Comparison of ENCODE assay signal across 8 cellular contexts in the genomic region with DNA sequence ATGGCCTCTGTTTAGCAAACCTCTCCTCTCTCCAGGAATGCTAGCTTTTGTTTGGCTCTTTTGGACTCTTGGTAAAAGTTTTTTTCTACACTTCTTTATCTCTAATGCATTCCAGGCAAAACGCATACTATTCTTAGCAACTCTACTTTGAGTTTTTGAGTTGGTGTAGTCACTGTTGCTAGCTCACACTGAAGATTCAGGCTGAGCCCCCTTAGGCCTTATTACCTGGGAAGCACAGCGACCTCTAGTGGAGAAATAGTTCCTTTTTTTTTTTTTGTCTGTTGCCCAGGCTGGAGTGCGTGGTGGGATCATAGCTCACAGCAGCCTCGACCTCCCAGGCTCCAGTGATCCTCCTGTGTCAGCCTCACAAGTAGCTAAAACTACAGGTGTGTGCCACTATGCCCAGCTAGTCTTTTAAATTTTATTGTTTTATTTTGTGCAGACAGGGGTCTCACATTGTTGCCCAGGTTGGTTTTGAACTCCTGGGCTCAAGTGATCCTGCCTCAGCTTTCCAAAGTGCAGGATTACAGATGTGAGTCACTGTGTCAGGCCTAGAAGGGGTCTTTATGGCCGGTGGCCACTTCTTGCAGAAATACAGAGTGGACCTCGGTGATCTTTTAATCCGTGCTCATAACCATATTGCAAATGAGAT.
DNase-seq lines count a peak whose midpoint lies in the region; ATAC-seq and TF ChIP-seq lines count a peak whose summit lies in the region.

No MANE protein-coding gene starts in this region.

- H3K27me3 ChIP-seq in Loucy (ENCODE audit: insufficient read depth, low read length, poor library complexity, severe bottlenecking) = no peaks in the 10 kb centered on the region

- no peaks in the 10 kb centered on the region for H3K9me2 ChIP-seq in Loucy (replicated peaks; ENCODE audit: low read depth, low read length)

- ATAC-seq in SK-N-SH treated with all-trans-retinoic acid at 6 μM for 48 hours = peak; percentile 91

- in situ Hi-C loops in GM13976 (cut with MboI; ENCODE audit: low sequenced_read_pairs, unreplicated experiment) = loop anchor here (5.0 kb wide), 1 partner anchor 100 kb away; no protein-coding TSS in a partner anchor

- H3K9me3 ChIP-seq in Loucy (ENCODE audit: insufficient read depth, low read depth, low read length) = no peaks in the 10 kb centered on the region

- H3K4me1 ChIP-seq in Loucy (ENCODE audit: insufficient read depth, low read length, poor library complexity, severe bottlenecking) = peaks cover 31% of the 10 kb centered on the region

- H3K4me2 ChIP-seq in Loucy (ENCODE audit: low read depth, low read length, poor library complexity, severe bottlenecking) = no peak overlapping the region

- H3K4me3 ChIP-seq in AG09309 (ENCODE audit: control insufficient read depth, low read depth, low read length) = no peak overlapping the region
- H3K4me3 ChIP-seq in Loucy (ENCODE audit: low read length, poor library complexity, severe bottlenecking) = no peak overlapping the region

- H3K36me3 ChIP-seq in Loucy (ENCODE audit: insufficient read depth, low read length) = no peaks in the 10 kb centered on the region

- peak overlapping the region; percentile 65 for H2AFZ ChIP-seq in Loucy (ENCODE audit: low read length)

- no peaks in the 10 kb centered on the region for H3F3A ChIP-seq in Loucy (ENCODE audit: low read depth)

- H4K20me1 ChIP-seq in Loucy (ENCODE audit: insufficient read depth, low read length, poor library complexity, severe bottlenecking) = no peaks in the 10 kb centered on the region

- TF ChIP-seq CTCF in AG09309 (IDR thresholded peaks at IDR 0.05; ENCODE audit: control insufficient read depth, insufficient read depth, low read depth, low read length, missing control alignments) (peak; percentile 69), GM13976 (IDR thresholded peaks at IDR 0.05; ENCODE audit: borderline replicate concordance, control extremely low read depth, extremely low read depth, insufficient read depth, missing control alignments) (peak; percentile 36), Loucy (conservative IDR thresholded peaks at IDR 0.05; ENCODE audit: low read length) (peak; percentile 79)

- peak overlapping the region; percentile 10 for H3K9ac ChIP-seq in Loucy (ENCODE audit: low read depth, low read length, poor library complexity, severe bottlenecking)

- DNase-seq in AG09309 (ENCODE audit: low read depth) (peak; percentile 25), GM13976 (ENCODE audit: low spot score) (peak; percentile 48), glomerular endothelial cell (ENCODE audit: extremely low read depth, low read depth, low spot score) (peak; percentile 34), retina (peak; percentile 69), NK-92 (lab: John Stamatoyannopoulos, UW; ENCODE audit: unreplicated experiment) (no peak)
- no peak for DNase-seq in stimulated activated CD4-positive, alpha-beta T cell treated with anti-CD3 and anti-CD28 coated beads, Interleukin-4, amount 100 ng/mL, for 1 hour

- H3K79me2 ChIP-seq in Loucy (ENCODE audit: insufficient read depth, low read length) = no peaks in the 10 kb centered on the region

TF ChIP-seq in SK-N-SH treated with all-trans-retinoic acid at 6 μM for 48 hours, 23 proteins besides CTCF, POLR2A, EP300 and RAD21:
- no peak for TF ChIP-seq TOX (CRISPR knock-in tag; IDR thresholded peaks at IDR 0.05; ENCODE audit: borderline replicate concordance)
- TF ChIP-seq ZNF70 (CRISPR knock-in tag; IDR thresholded peaks at IDR 0.05) = no peak
- TF ChIP-seq SNAI2 (CRISPR knock-in tag; IDR thresholded peaks at IDR 0.05) = no peak
- TF ChIP-seq BACH2 (CRISPR knock-in tag; IDR thresholded peaks at IDR 0.05; ENCODE audit: borderline replicate concordance) = no peak
- no peak for TF ChIP-seq PPARA (CRISPR knock-in tag; IDR thresholded peaks at IDR 0.05; ENCODE audit: borderline replicate concordance)
- no peak for TF ChIP-seq TCF4 (CRISPR knock-in tag; IDR thresholded peaks at IDR 0.05; ENCODE audit: borderline replicate concordance)
- TF ChIP-seq, protein P1, sequence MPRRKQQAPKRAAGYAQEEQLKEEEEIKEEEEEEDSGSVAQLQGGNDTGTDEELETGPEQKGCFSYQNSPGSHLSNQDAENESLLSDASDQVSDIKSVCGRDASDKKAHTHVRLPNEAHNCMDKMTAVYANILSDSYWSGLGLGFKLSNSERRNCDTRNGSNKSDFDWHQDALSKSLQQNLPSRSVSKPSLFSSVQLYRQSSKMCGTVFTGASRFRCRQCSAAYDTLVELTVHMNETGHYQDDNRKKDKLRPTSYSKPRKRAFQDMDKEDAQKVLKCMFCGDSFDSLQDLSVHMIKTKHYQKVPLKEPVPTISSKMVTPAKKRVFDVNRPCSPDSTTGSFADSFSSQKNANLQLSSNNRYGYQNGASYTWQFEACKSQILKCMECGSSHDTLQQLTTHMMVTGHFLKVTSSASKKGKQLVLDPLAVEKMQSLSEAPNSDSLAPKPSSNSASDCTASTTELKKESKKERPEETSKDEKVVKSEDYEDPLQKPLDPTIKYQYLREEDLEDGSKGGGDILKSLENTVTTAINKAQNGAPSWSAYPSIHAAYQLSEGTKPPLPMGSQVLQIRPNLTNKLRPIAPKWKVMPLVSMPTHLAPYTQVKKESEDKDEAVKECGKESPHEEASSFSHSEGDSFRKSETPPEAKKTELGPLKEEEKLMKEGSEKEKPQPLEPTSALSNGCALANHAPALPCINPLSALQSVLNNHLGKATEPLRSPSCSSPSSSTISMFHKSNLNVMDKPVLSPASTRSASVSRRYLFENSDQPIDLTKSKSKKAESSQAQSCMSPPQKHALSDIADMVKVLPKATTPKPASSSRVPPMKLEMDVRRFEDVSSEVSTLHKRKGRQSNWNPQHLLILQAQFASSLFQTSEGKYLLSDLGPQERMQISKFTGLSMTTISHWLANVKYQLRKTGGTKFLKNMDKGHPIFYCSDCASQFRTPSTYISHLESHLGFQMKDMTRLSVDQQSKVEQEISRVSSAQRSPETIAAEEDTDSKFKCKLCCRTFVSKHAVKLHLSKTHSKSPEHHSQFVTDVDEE (CRISPR knock-in tag; IDR thresholded peaks at IDR 0.05) = no peak
- no peak for TF ChIP-seq GLIS3 (CRISPR knock-in tag; IDR thresholded peaks at IDR 0.05)
- TF ChIP-seq ZFP30 (CRISPR knock-in tag; IDR thresholded peaks at IDR 0.05) = no peak
- no peak for TF ChIP-seq ISL1 (CRISPR knock-in tag; IDR thresholded peaks at IDR 0.05)
- TF ChIP-seq, protein P2, sequence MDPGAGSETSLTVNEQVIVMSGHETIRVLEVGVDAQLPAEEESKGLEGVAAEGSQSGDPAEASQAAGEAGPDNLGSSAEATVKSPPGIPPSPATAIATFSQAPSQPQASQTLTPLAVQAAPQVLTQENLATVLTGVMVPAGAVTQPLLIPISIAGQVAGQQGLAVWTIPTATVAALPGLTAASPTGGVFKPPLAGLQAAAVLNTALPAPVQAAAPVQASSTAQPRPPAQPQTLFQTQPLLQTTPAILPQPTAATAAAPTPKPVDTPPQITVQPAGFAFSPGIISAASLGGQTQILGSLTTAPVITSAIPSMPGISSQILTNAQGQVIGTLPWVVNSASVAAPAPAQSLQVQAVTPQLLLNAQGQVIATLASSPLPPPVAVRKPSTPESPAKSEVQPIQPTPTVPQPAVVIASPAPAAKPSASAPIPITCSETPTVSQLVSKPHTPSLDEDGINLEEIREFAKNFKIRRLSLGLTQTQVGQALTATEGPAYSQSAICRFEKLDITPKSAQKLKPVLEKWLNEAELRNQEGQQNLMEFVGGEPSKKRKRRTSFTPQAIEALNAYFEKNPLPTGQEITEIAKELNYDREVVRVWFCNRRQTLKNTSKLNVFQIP (CRISPR knock-in tag; IDR thresholded peaks at IDR 0.05; ENCODE audit: borderline replicate concordance, low read depth) = no peak
- TF ChIP-seq RARB (CRISPR knock-in tag; IDR thresholded peaks at IDR 0.05) = no peak
- no peak for TF ChIP-seq OSR1 (CRISPR knock-in tag; IDR thresholded peaks at IDR 0.05)
- no peak for TF ChIP-seq ZC3H10 (CRISPR knock-in tag; IDR thresholded peaks at IDR 0.05)
- TF ChIP-seq, protein P3, sequence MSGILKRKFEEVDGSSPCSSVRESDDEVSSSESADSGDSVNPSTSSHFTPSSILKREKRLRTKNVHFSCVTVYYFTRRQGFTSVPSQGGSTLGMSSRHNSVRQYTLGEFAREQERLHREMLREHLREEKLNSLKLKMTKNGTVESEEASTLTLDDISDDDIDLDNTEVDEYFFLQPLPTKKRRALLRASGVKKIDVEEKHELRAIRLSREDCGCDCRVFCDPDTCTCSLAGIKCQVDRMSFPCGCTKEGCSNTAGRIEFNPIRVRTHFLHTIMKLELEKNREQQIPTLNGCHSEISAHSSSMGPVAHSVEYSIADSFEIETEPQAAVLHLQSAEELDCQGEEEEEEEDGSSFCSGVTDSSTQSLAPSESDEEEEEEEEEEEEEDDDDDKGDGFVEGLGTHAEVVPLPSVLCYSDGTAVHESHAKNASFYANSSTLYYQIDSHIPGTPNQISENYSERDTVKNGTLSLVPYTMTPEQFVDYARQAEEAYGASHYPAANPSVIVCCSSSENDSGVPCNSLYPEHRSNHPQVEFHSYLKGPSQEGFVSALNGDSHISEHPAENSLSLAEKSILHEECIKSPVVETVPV (CRISPR knock-in tag; IDR thresholded peaks at IDR 0.05) = no peak
- TF ChIP-seq, protein P4, sequence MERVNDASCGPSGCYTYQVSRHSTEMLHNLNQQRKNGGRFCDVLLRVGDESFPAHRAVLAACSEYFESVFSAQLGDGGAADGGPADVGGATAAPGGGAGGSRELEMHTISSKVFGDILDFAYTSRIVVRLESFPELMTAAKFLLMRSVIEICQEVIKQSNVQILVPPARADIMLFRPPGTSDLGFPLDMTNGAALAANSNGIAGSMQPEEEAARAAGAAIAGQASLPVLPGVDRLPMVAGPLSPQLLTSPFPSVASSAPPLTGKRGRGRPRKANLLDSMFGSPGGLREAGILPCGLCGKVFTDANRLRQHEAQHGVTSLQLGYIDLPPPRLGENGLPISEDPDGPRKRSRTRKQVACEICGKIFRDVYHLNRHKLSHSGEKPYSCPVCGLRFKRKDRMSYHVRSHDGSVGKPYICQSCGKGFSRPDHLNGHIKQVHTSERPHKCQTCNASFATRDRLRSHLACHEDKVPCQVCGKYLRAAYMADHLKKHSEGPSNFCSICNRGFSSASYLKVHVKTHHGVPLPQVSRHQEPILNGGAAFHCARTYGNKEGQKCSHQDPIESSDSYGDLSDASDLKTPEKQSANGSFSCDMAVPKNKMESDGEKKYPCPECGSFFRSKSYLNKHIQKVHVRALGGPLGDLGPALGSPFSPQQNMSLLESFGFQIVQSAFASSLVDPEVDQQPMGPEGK (CRISPR knock-in tag; IDR thresholded peaks at IDR 0.05; ENCODE audit: borderline replicate concordance) = no peak
- TF ChIP-seq ZNF8 (CRISPR knock-in tag; IDR thresholded peaks at IDR 0.05) = no peak
- no peak for TF ChIP-seq ARNTL (CRISPR knock-in tag; IDR thresholded peaks at IDR 0.05; ENCODE audit: borderline replicate concordance, low read depth)

Comparison
In these comparisons a context has a peak if more than half of its experiments do, and no peak if none do; other contexts are left out.
1. DNase-seq: peak in AG09309 (single experiment), GM13976 (single experiment), glomerular endothelial cell (single experiment) and retina (single experiment); none in NK-92 (single experiment) and stimulated activated CD4-positive, alpha-beta T cell treated with anti-CD3 and anti-CD28 coated beads, Interleukin-4, amount 100 ng/mL, for 1 hour (single experiment).
2. Peak in every context shown above with its lines, with median percentiles within 50 percentile points of each other: CTCF ChIP-seq.